ENCODE assay signal across 11 cellular contexts in the genomic region with DNA sequence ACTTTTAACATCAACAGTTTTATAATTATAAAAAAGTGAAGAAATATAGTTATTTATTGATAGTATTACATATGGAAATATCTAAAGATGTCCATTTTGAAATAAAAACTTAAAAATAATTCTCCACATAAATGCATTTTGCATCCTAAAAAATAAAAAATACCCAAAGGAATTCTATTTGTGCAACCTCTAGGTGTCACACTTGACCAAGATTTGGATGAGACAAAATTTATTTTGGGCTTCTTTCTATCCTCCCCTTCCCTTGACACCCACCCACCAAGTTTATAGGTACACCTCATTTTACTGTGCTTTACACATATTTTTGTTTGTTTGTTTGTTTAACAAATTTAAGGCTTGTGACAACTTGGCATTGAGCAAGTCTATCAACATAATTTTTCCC. TPM values are rescaled to one million over a fixed set of nuclear protein-coding genes. Genes with fewer than 3 reads are reported as not detected.
A peak's percentile ranks its signal among the peaks of the same experiment; 100 is the strongest.
DNase-seq lines count a peak whose midpoint lies in the region; ATAC-seq and TF ChIP-seq lines count a peak whose summit lies in the region.
"Had no signal": no experiment of that assay in that cellular context is flagged by ENCODE, and none has a peak within 500 bp of the region (broad histone marks: within the 10 kb centered on the region; RNA-seq: fewer than 3 reads in every experiment).

No MANE protein-coding gene starts in this region.

- H3K27ac Mint-ChIP-seq in Calu3 (ENCODE audit: unreplicated experiment) = peak overlapping the region; percentile 71
- H3K27ac Mint-ChIP-seq in stimulated activated naive B cell treated with anti-CD40 and anti-IgM and Interleukin-4, amounts not matched to agents 10 μg/mL and 1 μg/mL and 100 μg/mL, for 72 hours = no peak overlapping the region
- H3K27ac Mint-ChIP-seq: stimulated activated naive CD8-positive, alpha-beta T cell treated with anti-CD3 and anti-CD28 coated beads, Interleukin-15, Interleukin-2, amounts not matched to agents 100 ng/mL and 50 ng/mL, for 24 hours had no signal

- peaks cover 20% of the 10 kb centered on the region for H3K36me3 Mint-ChIP-seq in Calu3 (ENCODE audit: insufficient read depth, unreplicated experiment)
- no peaks in the 10 kb centered on the region for H3K36me3 Mint-ChIP-seq in stimulated activated naive B cell treated with anti-CD40 and anti-IgM and Interleukin-4, amounts not matched to agents 10 μg/mL and 1 μg/mL and 100 μg/mL, for 72 hours

- no peak overlapping the region for H3K18ac ChIP-seq in mesendoderm (ENCODE audit: low read length)

- H2AK5ac ChIP-seq in mesendoderm (ENCODE audit: low read length) = no peak overlapping the region

- H3K4me3 ChIP-seq in body of pancreas (no peak overlapping the region), mesendoderm (ENCODE audit: low read length) (no peak overlapping the region)
- H3K4me3 ChIP-seq: SK-N-MC had no signal

- no peaks in the 10 kb centered on the region for H3K27me3 Mint-ChIP-seq in Calu3 (ENCODE audit: unreplicated experiment)
- peaks cover 14 to 21% of the 10 kb centered on the region in 2 donors for H3K27me3 Mint-ChIP-seq in stimulated activated naive B cell treated with anti-CD40 and anti-IgM and Interleukin-4, amounts not matched to agents 10 μg/mL and 1 μg/mL and 100 μg/mL, for 72 hours

- DNase-seq in Calu3 (peak; percentile 7), NCI-H146 (lab: John Stamatoyannopoulos, UW) (peak; percentile 3), body of pancreas (no peak), mesendoderm (peak; percentile 26), NCI-H2081 (lab: John Stamatoyannopoulos, UW) (no peak)
- DNase-seq in stimulated activated naive B cell treated with anti-CD40 and anti-IgM and Interleukin-4, amounts not matched to agents 10 μg/mL and 1 μg/mL and 100 μg/mL, for 72 hours = no peak
- DNase-seq: activated effector memory CD4-positive, alpha-beta T cell treated with anti-CD3 and anti-CD28 coated beads, Interleukin-2, amount 50 U/mL, for 16 hours had no signal

- no peak overlapping the region for H3K4ac ChIP-seq in mesendoderm (ENCODE audit: low read depth, low read length)

- H3K79me1 ChIP-seq in mesendoderm (ENCODE audit: low read length) = no peaks in the 10 kb centered on the region

- intact Hi-C loops in Calu3 (cut with micrococcal nuclease; ENCODE audit: unreplicated experiment) = loop anchor here (1.0 to 10.0 kb wide), 4 partner anchors 231 to 655 kb away; a partner anchor contains a TSS
- intact Hi-C loops in body of pancreas (cut with DNase I) = no loop called here

- BruUV-seq in Calu3 (replicated peaks; lab: Mats Ljungman, UMichigan) = no TSS peak

- TF ChIP-seq POLR2A in body of pancreas (IDR thresholded peaks at IDR 0.05) = no peak

- no peak overlapping the region for H3K4me2 ChIP-seq in mesendoderm (ENCODE audit: low read length)

- no peaks in the 10 kb centered on the region for H3K79me2 ChIP-seq in mesendoderm (ENCODE audit: control insufficient read depth, insufficient read depth, low read length)

- H3K36me3 ChIP-seq in body of pancreas (replicated peaks in 1 of 2; ENCODE audit: insufficient read depth in 1 of 2, low read depth in 2 of 2) (no peaks in the 10 kb centered on the region), mesendoderm (ENCODE audit: control insufficient read depth, insufficient read depth, low read length) (no peaks in the 10 kb centered on the region)

- no peak overlapping the region for H2BK15ac ChIP-seq in mesendoderm (replicated peaks; ENCODE audit: low read depth)

- H3K4me1 ChIP-seq in body of pancreas (peaks cover 16% of the 10 kb centered on the region), mesendoderm (ENCODE audit: control insufficient read depth, low read depth, low read length) (peaks cover 4% of the 10 kb centered on the region)

- no peak overlapping the region for H3K56ac ChIP-seq in mesendoderm (ENCODE audit: low read length)

- no peak overlapping the region for H3K27ac ChIP-seq in body of pancreas
- no peak overlapping the region for H3K27ac ChIP-seq in mesendoderm (ENCODE audit: low read depth, low read length)
- H3K27ac ChIP-seq: SK-N-MC had no signal

- TF ChIP-seq CTCF in Calu3 (IDR thresholded peaks at IDR 0.05; ENCODE audit: unreplicated experiment) (peak; percentile 81), body of pancreas (IDR thresholded peaks at IDR 0.05) (peak in 5 of 7 experiments; percentile 10 to 49 (median 33))

- CTCF ChIA-PET in Calu3 (lab: Charles Lee) = interaction anchor here (0.9 to 1.5 kb wide), 2 partner anchors 25 to 232 kb away, joined by 4 read pairs; no protein-coding TSS in a partner anchor

- H3K4me1 Mint-ChIP-seq in Calu3 (ENCODE audit: low read depth, unreplicated experiment) = peaks cover 14% of the 10 kb centered on the region
- H3K4me1 Mint-ChIP-seq in stimulated activated naive B cell treated with anti-CD40 and anti-IgM and Interleukin-4, amounts not matched to agents 10 μg/mL and 1 μg/mL and 100 μg/mL, for 72 hours = peaks cover 2 to 22% of the 10 kb centered on the region in 2 donors

- H2BK5ac ChIP-seq in mesendoderm (ENCODE audit: low read length) = no peak overlapping the region

- no peaks in the 10 kb centered on the region for H3K27me3 ChIP-seq in body of pancreas
- no peaks in the 10 kb centered on the region for H3K27me3 ChIP-seq in mesendoderm (ENCODE audit: insufficient read depth, low read length, poor library complexity)

- no peak overlapping the region for H4K8ac ChIP-seq in mesendoderm (ENCODE audit: low read depth, low read length)

- no peak overlapping the region for H4K5ac ChIP-seq in mesendoderm (ENCODE audit: low read length)

- no peak for ATAC-seq in body of pancreas
- no peak for ATAC-seq in GM21576 (IDR thresholded peaks at IDR 0.05; ENCODE audit: unreplicated experiment)
- no peak for ATAC-seq in HG03520 (IDR thresholded peaks at IDR 0.05; ENCODE audit: unreplicated experiment)
- no peak for ATAC-seq in stimulated activated naive B cell treated with anti-CD40 and anti-IgM and Interleukin-4, amounts not matched to agents 10 μg/mL and 1 μg/mL and 100 μg/mL, for 72 hours (replicated peaks)

- H3K9me3 Mint-ChIP-seq in Calu3 (ENCODE audit: low read depth, unreplicated experiment) = peaks cover 6% of the 10 kb centered on the region
- H3K9me3 Mint-ChIP-seq in stimulated activated naive B cell treated with anti-CD40 and anti-IgM and Interleukin-4, amounts not matched to agents 10 μg/mL and 1 μg/mL and 100 μg/mL, for 72 hours = no peaks in the 10 kb centered on the region
- H3K9me3 Mint-ChIP-seq: stimulated activated naive CD8-positive, alpha-beta T cell treated with anti-CD3 and anti-CD28 coated beads, Interleukin-15, Interleukin-2, amounts not matched to agents 100 ng/mL and 50 ng/mL, for 24 hours had no signal

- no peak overlapping the region for H3K23ac ChIP-seq in mesendoderm (ENCODE audit: low read length)

- H3K4me3 Mint-ChIP-seq in Calu3 (ENCODE audit: low read depth, unreplicated experiment) = no peak overlapping the region
- no peak overlapping the region for H3K4me3 Mint-ChIP-seq in stimulated activated naive B cell treated with anti-CD40 and anti-IgM and Interleukin-4, amounts not matched to agents 10 μg/mL and 1 μg/mL and 100 μg/mL, for 72 hours
- H3K4me3 Mint-ChIP-seq: stimulated activated naive CD8-positive, alpha-beta T cell treated with anti-CD3 and anti-CD28 coated beads, Interleukin-15, Interleukin-2, amounts not matched to agents 100 ng/mL and 50 ng/mL, for 24 hours had no signal

- no peak overlapping the region for H2BK120ac ChIP-seq in mesendoderm (ENCODE audit: low read depth, low read length)

- H3K9ac ChIP-seq in mesendoderm (ENCODE audit: low read length) = no peak overlapping the region

- H3K9me3 ChIP-seq in body of pancreas = no peaks in the 10 kb centered on the region

RNA-seq across cellular contexts. Expression of a gene that starts 3.3 kb away (rescaled TPM):
- total RNA-seq in Calu3 (2022) (5.9 and 8.3 TPM in 2 replicates), body of pancreas (1 to 10 TPM in 1 of 2 donors, under 1 TPM in 1; 0.66 to 7.0 TPM)
- 0.72 TPM for polyA plus RNA-seq in mesendoderm (2013, experiment 1 of 2)
- polyA plus RNA-seq in mesendoderm (2013, experiment 2 of 2) = 0.73 TPM

Comparison
In these comparisons a context has a peak if more than half of its experiments do, and no peak if none do; other contexts are left out.
1. DNase-seq: peak in Calu3 (single experiment), NCI-H146 (single experiment) and mesendoderm (single experiment); none in body of pancreas (0 of 4), NCI-H2081 (0 of 2) and stimulated activated naive B cell treated with anti-CD40 and anti-IgM and Interleukin-4, amounts not matched to agents 10 μg/mL and 1 μg/mL and 100 μg/mL, for 72 hours (single experiment).